1 cellular context compared by ENCODE assay signal in the genomic region with DNA sequence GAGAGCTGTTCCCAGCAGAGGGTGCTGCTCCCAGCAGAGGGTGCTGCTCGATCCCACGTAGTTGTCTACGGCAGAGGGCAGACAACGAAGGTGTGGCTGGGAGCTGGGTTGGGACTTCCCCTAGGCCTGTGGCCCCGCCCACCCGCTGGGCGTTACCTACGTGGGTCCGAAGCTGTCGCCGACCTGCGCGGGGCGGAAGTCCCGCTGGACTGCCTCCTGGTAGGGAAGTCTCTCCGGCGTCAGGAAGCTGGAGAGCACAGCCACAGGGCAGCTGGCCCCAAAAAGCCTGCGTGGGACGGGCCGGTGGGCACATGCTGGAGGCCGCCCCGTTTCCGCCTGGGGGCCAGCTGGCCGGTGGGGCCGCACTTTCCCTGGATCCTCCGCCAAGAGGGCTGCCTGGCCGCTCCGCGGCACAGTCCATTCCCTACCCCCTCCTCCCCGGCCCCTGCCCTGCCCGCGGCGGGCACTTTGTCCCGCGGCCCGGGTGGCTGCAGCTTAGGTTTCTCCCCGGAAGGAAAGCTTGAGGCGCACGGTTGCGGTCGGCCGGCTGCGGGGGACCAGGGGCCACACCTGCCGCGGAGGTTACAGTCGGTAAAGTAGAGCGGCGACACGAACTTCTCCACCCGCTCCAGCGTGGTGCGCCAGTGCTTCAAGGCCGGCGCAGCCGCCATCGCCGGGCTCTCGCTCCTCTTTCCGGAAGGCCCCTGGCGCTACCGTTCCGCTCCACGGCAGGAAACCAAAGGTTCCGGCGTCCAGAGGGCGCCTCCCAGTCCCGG.
TF ChIP-seq lines count a peak whose summit lies in the region.

A gene (minus strand): TSS at position 695 of the 776 bp plus-strand sequence. CDS start 24 bp downstream, at position 671.

TF ChIP-seq in HepG2, 621 proteins besides CTCF, POLR2A, EP300 and RAD21 (continued from another document and continues in another):
- TF ChIP-seq, protein P1, sequence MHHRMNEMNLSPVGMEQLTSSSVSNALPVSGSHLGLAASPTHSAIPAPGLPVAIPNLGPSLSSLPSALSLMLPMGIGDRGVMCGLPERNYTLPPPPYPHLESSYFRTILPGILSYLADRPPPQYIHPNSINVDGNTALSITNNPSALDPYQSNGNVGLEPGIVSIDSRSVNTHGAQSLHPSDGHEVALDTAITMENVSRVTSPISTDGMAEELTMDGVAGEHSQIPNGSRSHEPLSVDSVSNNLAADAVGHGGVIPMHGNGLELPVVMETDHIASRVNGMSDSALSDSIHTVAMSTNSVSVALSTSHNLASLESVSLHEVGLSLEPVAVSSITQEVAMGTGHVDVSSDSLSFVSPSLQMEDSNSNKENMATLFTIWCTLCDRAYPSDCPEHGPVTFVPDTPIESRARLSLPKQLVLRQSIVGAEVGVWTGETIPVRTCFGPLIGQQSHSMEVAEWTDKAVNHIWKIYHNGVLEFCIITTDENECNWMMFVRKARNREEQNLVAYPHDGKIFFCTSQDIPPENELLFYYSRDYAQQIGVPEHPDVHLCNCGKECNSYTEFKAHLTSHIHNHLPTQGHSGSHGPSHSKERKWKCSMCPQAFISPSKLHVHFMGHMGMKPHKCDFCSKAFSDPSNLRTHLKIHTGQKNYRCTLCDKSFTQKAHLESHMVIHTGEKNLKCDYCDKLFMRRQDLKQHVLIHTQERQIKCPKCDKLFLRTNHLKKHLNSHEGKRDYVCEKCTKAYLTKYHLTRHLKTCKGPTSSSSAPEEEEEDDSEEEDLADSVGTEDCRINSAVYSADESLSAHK (CRISPR knock-in tag; IDR thresholded peaks at IDR 0.05; ENCODE audit: borderline replicate concordance): 0 out of 2 replicates have a peak, but pooled peaks have one; percentile 12
- TF ChIP-seq JARID2 (CRISPR knock-in tag; IDR thresholded peaks at IDR 0.05; ENCODE audit: insufficient replicate concordance) (peak; percentile 15), NR2C2 (CRISPR knock-in tag; IDR thresholded peaks at IDR 0.05; ENCODE audit: borderline replicate concordance) (peak; percentile 60), KLF9 (CRISPR knock-in tag; IDR thresholded peaks at IDR 0.05; ENCODE audit: low read depth) (no peak; the same call in 1 of the 2 replicates), NFKBIZ (CRISPR knock-in tag; IDR thresholded peaks at IDR 0.05) (peak; percentile 92; the same call in 1 of the 2 replicates), MEF2D (CRISPR knock-in tag; IDR thresholded peaks at IDR 0.05) (peak; percentile 42; the same call in 1 of the 2 replicates), LCORL (IDR thresholded peaks at IDR 0.05) (no peak), LCORL (CRISPR knock-in tag; IDR thresholded peaks at IDR 0.05) (peak; percentile 76; the same call in 1 of the 2 replicates), REPIN1 (CRISPR knock-in tag; IDR thresholded peaks at IDR 0.05; ENCODE audit: borderline replicate concordance, low read depth) (peak; percentile 62), ZFP90 (CRISPR knock-in tag; IDR thresholded peaks at IDR 0.05; ENCODE audit: borderline replicate concordance) (no peak; the same call in 1 of the 2 replicates), ZC3H13 (CRISPR knock-in tag; IDR thresholded peaks at IDR 0.05) (peak; percentile 95; the same call in 1 of the 2 replicates), ASH2L (IDR thresholded peaks at IDR 0.05; ENCODE audit: insufficient read length, low read depth, low read length) (peak; percentile 97), ZNF615 (CRISPR knock-in tag; IDR thresholded peaks at IDR 0.05; ENCODE audit: borderline replicate concordance) (peak; percentile 72; the same call in 1 of the 2 replicates), NFIB (CRISPR knock-in tag; IDR thresholded peaks at IDR 0.05; ENCODE audit: borderline replicate concordance) (no peak), PPARG (CRISPR knock-in tag; conservative IDR thresholded peaks at IDR 0.05) (peak; percentile 68), PAWR (CRISPR knock-in tag; IDR thresholded peaks at IDR 0.05; ENCODE audit: borderline replicate concordance) (no peak), HCFC1 (IDR thresholded peaks at IDR 0.05; ENCODE audit: low read depth, low read length) (peak; percentile 70), ZNF431 (CRISPR knock-in tag; IDR thresholded peaks at IDR 0.05; ENCODE audit: borderline replicate concordance, low read depth) (peak; percentile 62; the same call in 1 of the 2 replicates), CENPX (CRISPR knock-in tag; IDR thresholded peaks at IDR 0.05) (no peak), ZNF780A (CRISPR knock-in tag; IDR thresholded peaks at IDR 0.05) (0 out of 2 replicates have a peak, but pooled peaks have one; percentile 7), ZMYM4 (CRISPR knock-in tag; IDR thresholded peaks at IDR 0.05) (peak; percentile 77), KAT8 (CRISPR knock-in tag; IDR thresholded peaks at IDR 0.05) (peak; percentile 93), NFYB (CRISPR knock-in tag; IDR thresholded peaks at IDR 0.05) (peak; percentile 38; the same call in 1 of the 2 replicates), FOXC1 (CRISPR knock-in tag; IDR thresholded peaks at IDR 0.05; ENCODE audit: borderline replicate concordance) (peak; percentile 97), ATF7-NPFF (CRISPR knock-in tag; IDR thresholded peaks at IDR 0.05; ENCODE audit: low read depth) (0 out of 2 replicates have a peak, but pooled peaks have one; percentile 46)
- TF ChIP-seq, protein P2, sequence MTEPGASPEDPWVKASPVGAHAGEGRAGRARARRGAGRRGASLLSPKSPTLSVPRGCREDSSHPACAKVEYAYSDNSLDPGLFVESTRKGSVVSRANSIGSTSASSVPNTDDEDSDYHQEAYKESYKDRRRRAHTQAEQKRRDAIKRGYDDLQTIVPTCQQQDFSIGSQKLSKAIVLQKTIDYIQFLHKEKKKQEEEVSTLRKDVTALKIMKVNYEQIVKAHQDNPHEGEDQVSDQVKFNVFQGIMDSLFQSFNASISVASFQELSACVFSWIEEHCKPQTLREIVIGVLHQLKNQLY (CRISPR knock-in tag; IDR thresholded peaks at IDR 0.05): no peak; the same call in 1 of the 2 replicates
- TF ChIP-seq, protein P3, sequence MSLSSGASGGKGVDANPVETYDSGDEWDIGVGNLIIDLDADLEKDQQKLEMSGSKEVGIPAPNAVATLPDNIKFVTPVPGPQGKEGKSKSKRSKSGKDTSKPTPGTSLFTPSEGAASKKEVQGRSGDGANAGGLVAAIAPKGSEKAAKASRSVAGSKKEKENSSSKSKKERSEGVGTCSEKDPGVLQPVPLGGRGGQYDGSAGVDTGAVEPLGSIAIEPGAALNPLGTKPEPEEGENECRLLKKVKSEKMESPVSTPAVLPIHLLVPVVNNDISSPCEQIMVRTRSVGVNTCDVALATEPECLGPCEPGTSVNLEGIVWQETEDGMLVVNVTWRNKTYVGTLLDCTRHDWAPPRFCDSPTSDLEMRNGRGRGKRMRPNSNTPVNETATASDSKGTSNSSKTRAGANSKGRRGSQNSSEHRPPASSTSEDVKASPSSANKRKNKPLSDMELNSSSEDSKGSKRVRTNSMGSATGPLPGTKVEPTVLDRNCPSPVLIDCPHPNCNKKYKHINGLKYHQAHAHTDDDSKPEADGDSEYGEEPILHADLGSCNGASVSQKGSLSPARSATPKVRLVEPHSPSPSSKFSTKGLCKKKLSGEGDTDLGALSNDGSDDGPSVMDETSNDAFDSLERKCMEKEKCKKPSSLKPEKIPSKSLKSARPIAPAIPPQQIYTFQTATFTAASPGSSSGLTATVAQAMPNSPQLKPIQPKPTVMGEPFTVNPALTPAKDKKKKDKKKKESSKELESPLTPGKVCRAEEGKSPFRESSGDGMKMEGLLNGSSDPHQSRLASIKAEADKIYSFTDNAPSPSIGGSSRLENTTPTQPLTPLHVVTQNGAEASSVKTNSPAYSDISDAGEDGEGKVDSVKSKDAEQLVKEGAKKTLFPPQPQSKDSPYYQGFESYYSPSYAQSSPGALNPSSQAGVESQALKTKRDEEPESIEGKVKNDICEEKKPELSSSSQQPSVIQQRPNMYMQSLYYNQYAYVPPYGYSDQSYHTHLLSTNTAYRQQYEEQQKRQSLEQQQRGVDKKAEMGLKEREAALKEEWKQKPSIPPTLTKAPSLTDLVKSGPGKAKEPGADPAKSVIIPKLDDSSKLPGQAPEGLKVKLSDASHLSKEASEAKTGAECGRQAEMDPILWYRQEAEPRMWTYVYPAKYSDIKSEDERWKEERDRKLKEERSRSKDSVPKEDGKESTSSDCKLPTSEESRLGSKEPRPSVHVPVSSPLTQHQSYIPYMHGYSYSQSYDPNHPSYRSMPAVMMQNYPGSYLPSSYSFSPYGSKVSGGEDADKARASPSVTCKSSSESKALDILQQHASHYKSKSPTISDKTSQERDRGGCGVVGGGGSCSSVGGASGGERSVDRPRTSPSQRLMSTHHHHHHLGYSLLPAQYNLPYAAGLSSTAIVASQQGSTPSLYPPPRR (CRISPR knock-in tag; IDR thresholded peaks at IDR 0.05; ENCODE audit: borderline replicate concordance): peak; percentile 49
- TF ChIP-seq, protein P4, sequence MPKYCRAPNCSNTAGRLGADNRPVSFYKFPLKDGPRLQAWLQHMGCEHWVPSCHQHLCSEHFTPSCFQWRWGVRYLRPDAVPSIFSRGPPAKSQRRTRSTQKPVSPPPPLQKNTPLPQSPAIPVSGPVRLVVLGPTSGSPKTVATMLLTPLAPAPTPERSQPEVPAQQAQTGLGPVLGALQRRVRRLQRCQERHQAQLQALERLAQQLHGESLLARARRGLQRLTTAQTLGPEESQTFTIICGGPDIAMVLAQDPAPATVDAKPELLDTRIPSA (CRISPR knock-in tag; IDR thresholded peaks at IDR 0.05; ENCODE audit: borderline replicate concordance): peak; percentile 65; the same call in 1 of the 2 replicates
- TF ChIP-seq, protein P5, sequence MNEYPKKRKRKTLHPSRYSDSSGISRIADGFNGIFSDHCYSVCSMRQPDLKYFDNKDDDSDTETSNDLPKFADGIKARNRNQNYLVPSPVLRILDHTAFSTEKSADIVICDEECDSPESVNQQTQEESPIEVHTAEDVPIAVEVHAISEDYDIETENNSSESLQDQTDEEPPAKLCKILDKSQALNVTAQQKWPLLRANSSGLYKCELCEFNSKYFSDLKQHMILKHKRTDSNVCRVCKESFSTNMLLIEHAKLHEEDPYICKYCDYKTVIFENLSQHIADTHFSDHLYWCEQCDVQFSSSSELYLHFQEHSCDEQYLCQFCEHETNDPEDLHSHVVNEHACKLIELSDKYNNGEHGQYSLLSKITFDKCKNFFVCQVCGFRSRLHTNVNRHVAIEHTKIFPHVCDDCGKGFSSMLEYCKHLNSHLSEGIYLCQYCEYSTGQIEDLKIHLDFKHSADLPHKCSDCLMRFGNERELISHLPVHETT (CRISPR knock-in tag; conservative IDR thresholded peaks at IDR 0.05): peak; percentile 87
- TF ChIP-seq, protein P6, sequence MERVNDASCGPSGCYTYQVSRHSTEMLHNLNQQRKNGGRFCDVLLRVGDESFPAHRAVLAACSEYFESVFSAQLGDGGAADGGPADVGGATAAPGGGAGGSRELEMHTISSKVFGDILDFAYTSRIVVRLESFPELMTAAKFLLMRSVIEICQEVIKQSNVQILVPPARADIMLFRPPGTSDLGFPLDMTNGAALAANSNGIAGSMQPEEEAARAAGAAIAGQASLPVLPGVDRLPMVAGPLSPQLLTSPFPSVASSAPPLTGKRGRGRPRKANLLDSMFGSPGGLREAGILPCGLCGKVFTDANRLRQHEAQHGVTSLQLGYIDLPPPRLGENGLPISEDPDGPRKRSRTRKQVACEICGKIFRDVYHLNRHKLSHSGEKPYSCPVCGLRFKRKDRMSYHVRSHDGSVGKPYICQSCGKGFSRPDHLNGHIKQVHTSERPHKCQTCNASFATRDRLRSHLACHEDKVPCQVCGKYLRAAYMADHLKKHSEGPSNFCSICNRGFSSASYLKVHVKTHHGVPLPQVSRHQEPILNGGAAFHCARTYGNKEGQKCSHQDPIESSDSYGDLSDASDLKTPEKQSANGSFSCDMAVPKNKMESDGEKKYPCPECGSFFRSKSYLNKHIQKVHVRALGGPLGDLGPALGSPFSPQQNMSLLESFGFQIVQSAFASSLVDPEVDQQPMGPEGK (CRISPR knock-in tag; IDR thresholded peaks at IDR 0.05): peak; percentile 46; the same call in 1 of the 2 replicates
- TF ChIP-seq, protein P7, sequence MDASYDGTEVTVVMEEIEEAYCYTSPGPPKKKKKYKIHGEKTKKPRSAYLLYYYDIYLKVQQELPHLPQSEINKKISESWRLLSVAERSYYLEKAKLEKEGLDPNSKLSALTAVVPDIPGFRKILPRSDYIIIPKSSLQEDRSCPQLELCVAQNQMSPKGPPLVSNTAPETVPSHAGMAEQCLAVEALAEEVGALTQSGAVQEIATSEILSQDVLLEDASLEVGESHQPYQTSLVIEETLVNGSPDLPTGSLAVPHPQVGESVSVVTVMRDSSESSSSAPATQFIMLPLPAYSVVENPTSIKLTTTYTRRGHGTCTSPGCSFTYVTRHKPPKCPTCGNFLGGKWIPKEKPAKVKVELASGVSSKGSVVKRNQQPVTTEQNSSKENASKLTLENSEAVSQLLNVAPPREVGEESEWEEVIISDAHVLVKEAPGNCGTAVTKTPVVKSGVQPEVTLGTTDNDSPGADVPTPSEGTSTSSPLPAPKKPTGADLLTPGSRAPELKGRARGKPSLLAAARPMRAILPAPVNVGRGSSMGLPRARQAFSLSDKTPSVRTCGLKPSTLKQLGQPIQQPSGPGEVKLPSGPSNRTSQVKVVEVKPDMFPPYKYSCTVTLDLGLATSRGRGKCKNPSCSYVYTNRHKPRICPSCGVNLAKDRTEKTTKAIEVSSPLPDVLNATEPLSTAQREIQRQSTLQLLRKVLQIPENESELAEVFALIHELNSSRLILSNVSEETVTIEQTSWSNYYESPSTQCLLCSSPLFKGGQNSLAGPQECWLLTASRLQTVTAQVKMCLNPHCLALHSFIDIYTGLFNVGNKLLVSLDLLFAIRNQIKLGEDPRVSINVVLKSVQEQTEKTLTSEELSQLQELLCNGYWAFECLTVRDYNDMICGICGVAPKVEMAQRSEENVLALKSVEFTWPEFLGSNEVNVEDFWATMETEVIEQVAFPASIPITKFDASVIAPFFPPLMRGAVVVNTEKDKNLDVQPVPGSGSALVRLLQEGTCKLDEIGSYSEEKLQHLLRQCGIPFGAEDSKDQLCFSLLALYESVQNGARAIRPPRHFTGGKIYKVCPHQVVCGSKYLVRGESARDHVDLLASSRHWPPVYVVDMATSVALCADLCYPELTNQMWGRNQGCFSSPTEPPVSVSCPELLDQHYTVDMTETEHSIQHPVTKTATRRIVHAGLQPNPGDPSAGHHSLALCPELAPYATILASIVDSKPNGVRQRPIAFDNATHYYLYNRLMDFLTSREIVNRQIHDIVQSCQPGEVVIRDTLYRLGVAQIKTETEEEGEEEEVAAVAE (CRISPR knock-in tag; IDR thresholded peaks at IDR 0.05; ENCODE audit: borderline replicate concordance): peak; percentile 25
- TF ChIP-seq, protein P8, sequence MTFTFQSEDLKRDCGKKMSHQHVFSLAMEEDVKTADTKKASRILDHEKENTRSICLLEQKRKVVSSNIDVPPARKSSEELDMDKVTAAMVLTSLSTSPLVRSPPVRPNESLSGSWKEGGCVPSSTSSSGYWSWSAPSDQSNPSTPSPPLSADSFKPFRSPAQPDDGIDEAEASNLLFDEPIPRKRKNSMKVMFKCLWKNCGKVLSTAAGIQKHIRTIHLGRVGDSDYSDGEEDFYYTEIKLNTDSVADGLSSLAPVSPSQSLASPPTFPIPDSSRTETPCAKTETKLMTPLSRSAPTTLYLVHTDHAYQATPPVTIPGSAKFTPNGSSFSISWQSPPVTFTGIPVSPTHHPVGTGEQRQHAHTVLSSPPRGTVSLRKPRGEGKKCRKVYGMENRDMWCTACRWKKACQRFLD (CRISPR knock-in tag; IDR thresholded peaks at IDR 0.05; ENCODE audit: borderline replicate concordance): no peak; the same call in 1 of the 2 replicates
- TF ChIP-seq, protein P9, sequence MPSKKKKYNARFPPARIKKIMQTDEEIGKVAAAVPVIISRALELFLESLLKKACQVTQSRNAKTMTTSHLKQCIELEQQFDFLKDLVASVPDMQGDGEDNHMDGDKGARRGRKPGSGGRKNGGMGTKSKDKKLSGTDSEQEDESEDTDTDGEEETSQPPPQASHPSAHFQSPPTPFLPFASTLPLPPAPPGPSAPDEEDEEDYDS (CRISPR knock-in tag; IDR thresholded peaks at IDR 0.05): peak; percentile 92
